Comparison of ENCODE assay signal across 23 cellular contexts in genomic region chr10:28687683-28688001, GRCh38. TPM values are rescaled to one million over a fixed set of nuclear protein-coding genes. Genes with fewer than 3 reads are reported as not detected.
DNase-seq lines count a peak whose midpoint lies in the region; ATAC-seq, FAIRE-seq and TF ChIP-seq lines count a peak whose summit lies in the region.
"Had no signal": no experiment of that assay in that cellular context is flagged by ENCODE, and none has a peak within 500 bp of the region (broad histone marks: within the 10 kb centered on the region; RNA-seq: fewer than 3 reads in every experiment).

No MANE protein-coding gene starts in this region.

- H3K4me3 Mint-ChIP-seq in type B pancreatic cell, result peak overlapping the region; percentile 33
- H3K4me3 Mint-ChIP-seq: CD8-positive, alpha-beta T cell; HFFc6 had no signal

- TF ChIP-seq POLR2A in heart left ventricle (IDR thresholded peaks at IDR 0.05), result no peak

- H3K27me3 ChIP-seq in right atrium auricular region (no peaks in the 10 kb centered on the region), heart left ventricle (no peaks in the 10 kb centered on the region), iPS-20b (ENCODE audit: insufficient read depth, low read length) (no peaks in the 10 kb centered on the region), H7 (ENCODE audit: control insufficient read depth, insufficient read depth, low read length) (no peaks in the 10 kb centered on the region)

- no peaks in the 10 kb centered on the region for H3K36me3 ChIP-seq in right atrium auricular region
- peaks cover 0 to 17% (median 0%) of the 10 kb centered on the region in 9 donors for H3K36me3 ChIP-seq in heart left ventricle
- peaks cover 14% of the 10 kb centered on the region for H3K36me3 ChIP-seq in iPS-20b (ENCODE audit: insufficient read depth, low read depth, low read length)
- no peaks in the 10 kb centered on the region; the same call in 1 of the 2 replicates for H3K36me3 ChIP-seq in H7 (replicated peaks; ENCODE audit: control insufficient read depth, insufficient read depth, low read length)

- H3K27ac ChIP-seq in right atrium auricular region (peak overlapping the region; percentile 20 to 38), heart left ventricle (no peak overlapping the region), iPS-20b (ENCODE audit: low read length) (peak overlapping the region; percentile 28)

- H3K4me1 ChIP-seq in right atrium auricular region (peaks cover 0 to 15% of the 10 kb centered on the region in 2 donors), heart left ventricle (peaks cover 0 to 31% (median 6%) of the 10 kb centered on the region in 12 donors), iPS-20b (ENCODE audit: insufficient read depth, low read length) (peaks cover 50% of the 10 kb centered on the region)

- H3K4me1 Mint-ChIP-seq in type B pancreatic cell (ENCODE audit: unreplicated experiment), result peaks cover 52% of the 10 kb centered on the region

- H3K9me3 ChIP-seq in right atrium auricular region (no peaks in the 10 kb centered on the region), heart left ventricle (no peaks in the 10 kb centered on the region), iPS-20b (ENCODE audit: insufficient read depth, low read depth, low read length) (no peaks in the 10 kb centered on the region)
- H3K9me3 ChIP-seq: SK-N-SH had no signal

- peaks cover 19% of the 10 kb centered on the region for H3K36me3 Mint-ChIP-seq in type B pancreatic cell
- H3K36me3 Mint-ChIP-seq: CD8-positive, alpha-beta T cell had no signal

- ATAC-seq in heart left ventricle (no peak), GM21515 (IDR thresholded peaks at IDR 0.05; ENCODE audit: unreplicated experiment) (no peak), HG02759 (IDR thresholded peaks at IDR 0.05; ENCODE audit: unreplicated experiment) (no peak)
- ATAC-seq: CD8-positive, alpha-beta T cell; Panc1 had no signal

- TF ChIP-seq CTCF in right atrium auricular region (IDR thresholded peaks at IDR 0.05) (no peak), heart left ventricle (IDR thresholded peaks at IDR 0.05) (no peak), type B pancreatic cell (conservative IDR thresholded peaks at IDR 0.05) (no peak)

- H3K9ac ChIP-seq in iPS-20b (ENCODE audit: low read depth, low read length), result no peak overlapping the region; the same call in 1 of the 2 replicates
- H3K9ac ChIP-seq: SK-N-SH had no signal

- intact Hi-C loops in heart left ventricle (cut with DNase I), result loop anchor here in 1 of 10 donors (10.0 kb wide), 1 partner anchor 117 kb away; no protein-coding TSS in a partner anchor

- no peak overlapping the region for H3K27ac Mint-ChIP-seq in type B pancreatic cell
- H3K27ac Mint-ChIP-seq: CD8-positive, alpha-beta T cell; HFFc6 had no signal

- FAIRE-seq in TTC549 (lab: Jason Lieb, UNC), result peak; percentile 33
- FAIRE-seq: A204.1, D721Med, GM12891, GM18507, H1, HTR-8/SVneo had no signal

- no peak for DNase-seq in right atrium auricular region (ENCODE audit: low spot score)
- DNase-seq in heart left ventricle, result no peak
- DNase-seq in type B pancreatic cell (ENCODE audit: extremely low spot score, unreplicated experiment), result no peak
- DNase-seq in H7, result no peak
- DNase-seq: CD8-positive, alpha-beta T cell; HFFc6; NCI-H1092 treated with DMSO at 0.1 percent for 48 hours; NCI-H2081; NCI-H2171 treated with DMSO at 0.1 percent for 48 hours; NCI-H446 treated with DMSO at 0.1 percent for 48 hours; NCI-H69; SK-N-SH had no signal

- WGBS in heart left ventricle, 4 donors, result 48 to 61% (median 56%) methylated on average over 3 of the region's 3 CpGs

- H3K4me3 ChIP-seq in right atrium auricular region (no peak overlapping the region), heart left ventricle (no peak overlapping the region), iPS-20b (ENCODE audit: low read length) (no peak overlapping the region), H7 (ENCODE audit: insufficient read depth, low read depth, low read length) (no peak overlapping the region)

- H3K27me3 Mint-ChIP-seq in type B pancreatic cell, result peaks cover 7% of the 10 kb centered on the region

- H3K9me3 Mint-ChIP-seq in type B pancreatic cell, result no peaks in the 10 kb centered on the region
- H3K9me3 Mint-ChIP-seq: CD8-positive, alpha-beta T cell; HFFc6 had no signal

RNA-seq across cellular contexts. Expression of gene BAMBI, which starts 10.3 kb away (rescaled TPM):
- total RNA-seq in right atrium auricular region (10 to 100 TPM; 61.1 to 92.7 TPM), heart left ventricle (10 to 100 TPM; 10.8 to 44.7 (median 24.8) TPM), type B pancreatic cell (ENCODE audit: low replicate concordance) (36.9 and 57.3 TPM in 2 replicates)
- 10 to 100 TPM in 1 of 2 donors, 1 to 10 TPM in 1; 5.3 to 53.3 TPM for polyA plus RNA-seq in heart left ventricle
- 74.9 and 79.1 TPM in 2 replicates for total RNA-seq in H7 (2014; rRNA removed; shearing (Covaris generic))

Comparison
In these comparisons a context has a peak if more than half of its experiments do, and no peak if none do; other contexts are left out.
1. H3K27ac ChIP-seq: peak in right atrium auricular region (2 of 2) and iPS-20b (single experiment); none in heart left ventricle (0 of 12).